Comparison of ENCODE assay signal across 24 cellular contexts in genomic region chr19:29743681-29744080, GRCh38.
"Had no signal": no experiment of that assay in that cellular context is flagged by ENCODE, and none has a peak within 500 bp of the region (broad histone marks: within the 10 kb centered on the region; RNA-seq: fewer than 3 reads in every experiment).

No MANE protein-coding gene starts in this region.

- H3K36me3 ChIP-seq: colonic mucosa, esophagus muscularis mucosa, esophagus squamous epithelium, gastrocnemius medialis, gastroesophageal sphincter, heart left ventricle, heart right ventricle had no signal

- DNase-seq: colonic mucosa; cortex of kidney; dermis blood vessel endothelial cell; dorsolateral prefrontal cortex; effector CD4-positive, alpha-beta T cell; effector CD8-positive, alpha-beta T cell; effector memory CD4-positive, alpha-beta T cell; effector memory CD8-positive, alpha-beta T cell; endodermal cell; erythroblast; esophagus squamous epithelium; foreskin fibroblast; foreskin keratinocyte; foreskin melanocyte; gastrocnemius medialis; glutamatergic neuron; head of caudate nucleus; heart left ventricle; heart right ventricle had no signal

- H3K27me3 ChIP-seq: colonic mucosa, dorsolateral prefrontal cortex, foreskin keratinocyte, gastrocnemius medialis had no signal

- ATAC-seq: effector memory CD8-positive, alpha-beta T cell; esophagus mucosa; foreskin keratinocyte; gastrocnemius medialis; gastroesophageal sphincter; heart left ventricle; heart right ventricle had no signal

- H3K4me3 ChIP-seq: colonic mucosa, coronary artery, dorsolateral prefrontal cortex, esophagus muscularis mucosa, esophagus squamous epithelium, gastrocnemius medialis, gastroesophageal sphincter, heart left ventricle, heart right ventricle had no signal

- H3K4me1 ChIP-seq: colonic mucosa, esophagus muscularis mucosa, esophagus squamous epithelium, foreskin keratinocyte, gastrocnemius medialis, gastroesophageal sphincter, heart left ventricle, heart right ventricle had no signal

- H3K9me3 ChIP-seq: colonic mucosa, esophagus muscularis mucosa, esophagus squamous epithelium, gastrocnemius medialis, gastroesophageal sphincter, heart left ventricle, heart right ventricle had no signal

- H3K27ac ChIP-seq: colonic mucosa, coronary artery, dorsolateral prefrontal cortex, epithelial cell of prostate, esophagus muscularis mucosa, esophagus squamous epithelium, foreskin keratinocyte, gastrocnemius medialis, gastroesophageal sphincter, heart left ventricle, heart right ventricle had no signal
